ENCODE assay signal across 1 cellular context in the genomic region with DNA sequence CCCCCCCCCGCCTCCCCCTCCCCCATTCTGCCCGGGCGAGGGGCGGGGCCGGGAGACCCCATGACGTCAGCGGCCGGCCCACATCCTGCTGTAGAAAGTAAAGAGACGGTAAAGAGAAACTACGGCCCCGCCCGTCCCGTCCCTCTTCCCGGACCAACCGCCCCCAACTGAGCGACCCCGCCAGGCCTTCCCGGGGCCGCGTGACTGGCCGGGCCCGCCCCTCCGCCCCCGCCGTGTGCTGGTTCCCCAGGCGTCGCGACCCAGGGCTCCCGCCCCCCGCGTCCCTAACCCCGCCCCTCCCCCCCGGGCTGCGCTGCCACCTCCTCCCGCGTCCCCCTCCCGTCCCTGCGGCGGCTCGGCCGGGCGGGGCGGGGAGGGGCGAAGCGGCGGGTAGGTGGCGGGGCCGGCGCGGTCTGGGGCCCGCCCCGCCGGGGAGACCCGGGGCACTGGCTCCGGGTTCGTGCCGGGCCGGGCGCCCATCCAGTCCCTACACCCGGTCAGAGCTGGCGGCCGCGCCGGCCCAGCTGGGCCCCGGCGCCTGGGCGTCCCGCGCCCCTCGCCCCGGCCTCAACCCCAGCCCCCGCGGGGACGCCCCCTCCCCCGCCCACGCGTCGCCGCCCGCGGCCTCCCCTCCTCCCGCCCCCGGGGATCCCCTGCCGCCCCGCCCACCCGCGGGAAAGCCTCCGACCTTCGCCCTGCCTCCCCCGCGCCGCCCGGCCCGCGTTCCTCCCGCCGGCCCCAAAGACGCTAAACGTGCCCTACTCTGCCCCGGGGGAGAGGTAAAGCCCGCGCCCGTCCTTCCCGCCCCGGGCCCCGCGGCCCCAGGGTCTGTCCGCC.
A peak's percentile ranks its signal among the peaks of the same experiment; 100 is the strongest.
TF ChIP-seq lines count a peak whose summit lies in the region.

No MANE protein-coding gene starts in this region.

TF ChIP-seq in HepG2, 621 proteins besides CTCF, POLR2A, EP300 and RAD21 (continued from another document):
- TF ChIP-seq, protein P1, sequence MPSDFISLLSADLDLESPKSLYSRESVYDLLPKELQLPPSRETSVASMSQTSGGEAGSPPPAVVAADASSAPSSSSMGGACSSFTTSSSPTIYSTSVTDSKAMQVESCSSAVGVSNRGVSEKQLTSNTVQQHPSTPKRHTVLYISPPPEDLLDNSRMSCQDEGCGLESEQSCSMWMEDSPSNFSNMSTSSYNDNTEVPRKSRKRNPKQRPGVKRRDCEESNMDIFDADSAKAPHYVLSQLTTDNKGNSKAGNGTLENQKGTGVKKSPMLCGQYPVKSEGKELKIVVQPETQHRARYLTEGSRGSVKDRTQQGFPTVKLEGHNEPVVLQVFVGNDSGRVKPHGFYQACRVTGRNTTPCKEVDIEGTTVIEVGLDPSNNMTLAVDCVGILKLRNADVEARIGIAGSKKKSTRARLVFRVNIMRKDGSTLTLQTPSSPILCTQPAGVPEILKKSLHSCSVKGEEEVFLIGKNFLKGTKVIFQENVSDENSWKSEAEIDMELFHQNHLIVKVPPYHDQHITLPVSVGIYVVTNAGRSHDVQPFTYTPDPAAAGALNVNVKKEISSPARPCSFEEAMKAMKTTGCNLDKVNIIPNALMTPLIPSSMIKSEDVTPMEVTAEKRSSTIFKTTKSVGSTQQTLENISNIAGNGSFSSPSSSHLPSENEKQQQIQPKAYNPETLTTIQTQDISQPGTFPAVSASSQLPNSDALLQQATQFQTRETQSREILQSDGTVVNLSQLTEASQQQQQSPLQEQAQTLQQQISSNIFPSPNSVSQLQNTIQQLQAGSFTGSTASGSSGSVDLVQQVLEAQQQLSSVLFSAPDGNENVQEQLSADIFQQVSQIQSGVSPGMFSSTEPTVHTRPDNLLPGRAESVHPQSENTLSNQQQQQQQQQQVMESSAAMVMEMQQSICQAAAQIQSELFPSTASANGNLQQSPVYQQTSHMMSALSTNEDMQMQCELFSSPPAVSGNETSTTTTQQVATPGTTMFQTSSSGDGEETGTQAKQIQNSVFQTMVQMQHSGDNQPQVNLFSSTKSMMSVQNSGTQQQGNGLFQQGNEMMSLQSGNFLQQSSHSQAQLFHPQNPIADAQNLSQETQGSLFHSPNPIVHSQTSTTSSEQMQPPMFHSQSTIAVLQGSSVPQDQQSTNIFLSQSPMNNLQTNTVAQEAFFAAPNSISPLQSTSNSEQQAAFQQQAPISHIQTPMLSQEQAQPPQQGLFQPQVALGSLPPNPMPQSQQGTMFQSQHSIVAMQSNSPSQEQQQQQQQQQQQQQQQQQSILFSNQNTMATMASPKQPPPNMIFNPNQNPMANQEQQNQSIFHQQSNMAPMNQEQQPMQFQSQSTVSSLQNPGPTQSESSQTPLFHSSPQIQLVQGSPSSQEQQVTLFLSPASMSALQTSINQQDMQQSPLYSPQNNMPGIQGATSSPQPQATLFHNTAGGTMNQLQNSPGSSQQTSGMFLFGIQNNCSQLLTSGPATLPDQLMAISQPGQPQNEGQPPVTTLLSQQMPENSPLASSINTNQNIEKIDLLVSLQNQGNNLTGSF (CRISPR knock-in tag; IDR thresholded peaks at IDR 0.05) = no peak
- TF ChIP-seq RARA (CRISPR knock-in tag; IDR thresholded peaks at IDR 0.05) (peak; percentile 66), HHEX (CRISPR knock-in tag; IDR thresholded peaks at IDR 0.05) (no peak), MBNL3 (CRISPR knock-in tag; conservative IDR thresholded peaks at IDR 0.05) (no peak), ZNF343 (CRISPR knock-in tag; IDR thresholded peaks at IDR 0.05) (no peak), ZNF367 (CRISPR knock-in tag; IDR thresholded peaks at IDR 0.05; ENCODE audit: borderline replicate concordance) (no peak), MZF1 (CRISPR knock-in tag; IDR thresholded peaks at IDR 0.05; ENCODE audit: borderline replicate concordance) (no peak), ZFX (CRISPR knock-in tag; IDR thresholded peaks at IDR 0.05; ENCODE audit: low read depth) (peak; percentile 31; the same call in 1 of the 2 replicates), RBM39 (IDR thresholded peaks at IDR 0.05; ENCODE audit: low read depth, low read length, poor library complexity, severe bottlenecking) (no peak), ZBTB33 (CRISPR knock-in tag; IDR thresholded peaks at IDR 0.05) (no peak), PRDM15 (CRISPR knock-in tag; IDR thresholded peaks at IDR 0.05) (no peak), PITX1 (CRISPR knock-in tag; IDR thresholded peaks at IDR 0.05) (no peak; the same call in 1 of the 2 replicates), ZNF512 (CRISPR knock-in tag; IDR thresholded peaks at IDR 0.05) (no peak), NCOA1 (CRISPR knock-in tag; IDR thresholded peaks at IDR 0.05) (no peak), SMARCE1 (IDR thresholded peaks at IDR 0.05; ENCODE audit: borderline replicate concordance) (no peak), IKZF1 (IDR thresholded peaks at IDR 0.05) (no peak), PCBP2 (optimal IDR thresholded peaks at IDR 0.05; ENCODE audit: low read depth, low read length, poor library complexity, severe bottlenecking) (no peak), ZNF615 (CRISPR knock-in tag; IDR thresholded peaks at IDR 0.05; ENCODE audit: borderline replicate concordance) (no peak), ZNF772 (CRISPR knock-in tag; IDR thresholded peaks at IDR 0.05) (peak; percentile 25; the same call in 1 of the 2 replicates), ATM (IDR thresholded peaks at IDR 0.05; ENCODE audit: borderline replicate concordance) (no peak), GTF2F1 (IDR thresholded peaks at IDR 0.05; ENCODE audit: low read length) (no peak), PHF8 (CRISPR knock-in tag; IDR thresholded peaks at IDR 0.05) (peak; percentile 32), NFKB2 (CRISPR knock-in tag; IDR thresholded peaks at IDR 0.05; ENCODE audit: borderline replicate concordance) (no peak; the same call in 1 of the 2 replicates), HDAC6 (IDR thresholded peaks at IDR 0.05; ENCODE audit: low read depth, low read length) (no peak), POGK (CRISPR knock-in tag; conservative IDR thresholded peaks at IDR 0.05) (no peak), ZSCAN22 (CRISPR knock-in tag; IDR thresholded peaks at IDR 0.05) (no peak), GABPA (IDR thresholded peaks at IDR 0.05; ENCODE audit: low read depth, low read length) (no peak), GABPA (CRISPR knock-in tag; IDR thresholded peaks at IDR 0.05; ENCODE audit: low read depth) (no peak; the same call in 1 of the 2 replicates)
- TF ChIP-seq, protein P2, sequence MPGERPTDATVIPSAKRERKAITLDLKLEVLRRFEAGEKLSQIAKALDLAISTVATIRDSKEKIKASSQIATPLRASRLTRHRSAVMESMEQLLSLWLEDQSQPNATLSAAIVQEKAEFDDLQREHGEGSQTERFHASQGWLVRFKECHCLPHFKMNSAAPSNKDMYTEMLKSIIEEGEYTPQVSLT (CRISPR knock-in tag; IDR thresholded peaks at IDR 0.05; ENCODE audit: borderline replicate concordance, low read depth) = no peak
TF ChIP-seq in HepG2: peak in this region for 90.
